ENCODE assay signal across 9 cellular contexts in the genomic region with DNA sequence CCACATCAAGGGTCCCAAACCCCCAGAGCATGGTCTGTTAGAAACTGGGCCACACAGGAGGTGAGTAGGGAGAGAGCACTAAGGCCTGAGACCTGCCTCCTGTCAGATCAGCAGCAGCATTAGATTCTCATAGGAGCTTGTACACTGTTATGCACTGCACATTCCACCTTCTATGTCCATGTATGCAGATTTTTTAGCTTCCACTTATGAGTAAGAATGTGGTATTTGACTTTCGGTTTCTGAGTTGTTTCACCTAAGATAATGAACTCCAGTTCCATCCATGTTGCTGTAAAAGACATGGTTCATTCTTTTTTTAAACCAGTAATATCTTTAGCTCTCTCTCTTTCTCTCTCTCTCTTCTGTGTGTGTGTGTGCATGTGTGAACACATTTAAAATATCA. TPM values are rescaled to one million over a fixed set of nuclear protein-coding genes. Genes with fewer than 3 reads are reported as not detected.
DNase-seq lines count a peak whose midpoint lies in the region; ATAC-seq and TF ChIP-seq lines count a peak whose summit lies in the region.
"Had no signal": no experiment of that assay in that cellular context is flagged by ENCODE, and none has a peak within 500 bp of the region (broad histone marks: within the 10 kb centered on the region; RNA-seq: fewer than 3 reads in every experiment).

No MANE protein-coding gene starts in this region.

- H3K4me1 Mint-ChIP-seq in CD8-positive, alpha-beta memory T cell: peaks cover 14 to 25% (median 24%) of the 10 kb centered on the region in 3 donors
- peaks cover under 1% of the 10 kb centered on the region for H3K4me1 Mint-ChIP-seq in chondrocyte (ENCODE audit: low read depth)

- intact Hi-C loops in OCI-LY7 (cut with micrococcal nuclease; ENCODE audit: unreplicated experiment): no loop called here

- H3K27me3 Mint-ChIP-seq in CD8-positive, alpha-beta memory T cell: no peaks in the 10 kb centered on the region
- peaks cover 17% of the 10 kb centered on the region for H3K27me3 Mint-ChIP-seq in chondrocyte (ENCODE audit: low read depth)

- CTCF ChIA-PET in CD8-positive, alpha-beta memory T cell (lab: Charles Lee): interaction anchor here (0.7 kb wide), 1 partner anchor 379 kb away, joined by 3 read pairs; no protein-coding TSS in a partner anchor
- CTCF ChIA-PET in OCI-LY7 (lab: Charles Lee; ENCODE audit: unreplicated experiment): no interaction called here

- no peaks in the 10 kb centered on the region for H3K9me2 ChIP-seq in OCI-LY7 (ENCODE audit: insufficient read depth, low read length)

- no peak overlapping the region for H3K27ac ChIP-seq in CD8-positive, alpha-beta memory T cell (ENCODE audit: low read depth, low read length)
- H3K27ac ChIP-seq in OCI-LY7 (ENCODE audit: low read depth, low read length, poor library complexity, severe bottlenecking): no peak overlapping the region

- H4K20me1 ChIP-seq in OCI-LY7 (ENCODE audit: insufficient read depth, low read length): no peaks in the 10 kb centered on the region

- H3K27me3 ChIP-seq in CD8-positive, alpha-beta memory T cell (ENCODE audit: insufficient read depth, low read length, poor library complexity, severe bottlenecking): no peaks in the 10 kb centered on the region

- no peaks in the 10 kb centered on the region for H3K79me2 ChIP-seq in OCI-LY7 (ENCODE audit: insufficient read depth, low read depth, low read length)

- H3K9me3 Mint-ChIP-seq in CD8-positive, alpha-beta memory T cell: no peaks in the 10 kb centered on the region
- H3K9me3 Mint-ChIP-seq in chondrocyte (ENCODE audit: low read depth): no peaks in the 10 kb centered on the region

- POLR2A ChIA-PET in CD8-positive, alpha-beta memory T cell (lab: Charles Lee): no interaction called here
- POLR2A ChIA-PET in OCI-LY7 (lab: Charles Lee): no interaction called here

- no peak overlapping the region for H3K4me3 ChIP-seq in CD8-positive, alpha-beta memory T cell (ENCODE audit: low read length)
- H3K4me3 ChIP-seq in OCI-LY7 (ENCODE audit: low read depth, low read length, poor library complexity, severe bottlenecking): no peak overlapping the region

- H3K36me3 ChIP-seq in CD8-positive, alpha-beta memory T cell (ENCODE audit: insufficient read depth, low read length): no peaks in the 10 kb centered on the region
- H3K36me3 ChIP-seq in OCI-LY7 (ENCODE audit: insufficient read depth, low read length): no peaks in the 10 kb centered on the region

- H3K9me3 ChIP-seq in CD8-positive, alpha-beta memory T cell (ENCODE audit: low read length): no peaks in the 10 kb centered on the region
- no peaks in the 10 kb centered on the region for H3K9me3 ChIP-seq in OCI-LY7 (ENCODE audit: low read length)

- no peak overlapping the region for H3K4me2 ChIP-seq in OCI-LY7 (ENCODE audit: low read length)

- TF ChIP-seq CTCF in chondrocyte (IDR thresholded peaks at IDR 0.05) (no peak), OCI-LY7 (conservative IDR thresholded peaks at IDR 0.05; ENCODE audit: low read length) (no peak), GM10266 (IDR thresholded peaks at IDR 0.05; ENCODE audit: control insufficient read depth, insufficient read depth, low read depth, missing control alignments) (no peak)

- ATAC-seq in GM19351 (IDR thresholded peaks at IDR 0.05; ENCODE audit: unreplicated experiment): peak; percentile 93
- ATAC-seq in HG03135 (IDR thresholded peaks at IDR 0.05; ENCODE audit: unreplicated experiment): peak; percentile 89

- peak overlapping the region in 3 of 8 donors; percentile 21 to 55 (median 40) for H3K27ac Mint-ChIP-seq in CD8-positive, alpha-beta memory T cell
- H3K27ac Mint-ChIP-seq in chondrocyte (ENCODE audit: unreplicated experiment): no peak overlapping the region

- no TSS peak for BruUV-seq in OCI-LY7 (replicated peaks; lab: Mats Ljungman, UMichigan)

- H3K4me3 Mint-ChIP-seq in CD8-positive, alpha-beta memory T cell: peak overlapping the region in 5 of 7 donors; percentile 2 to 55 (median 33)
- no peak overlapping the region for H3K4me3 Mint-ChIP-seq in chondrocyte (ENCODE audit: unreplicated experiment)

- peaks cover 14% of the 10 kb centered on the region for H3K4me1 ChIP-seq in CD8-positive, alpha-beta memory T cell (ENCODE audit: insufficient read depth, low read length)
- H3K4me1 ChIP-seq in OCI-LY7 (ENCODE audit: insufficient read depth, low read length, poor library complexity, severe bottlenecking): no peaks in the 10 kb centered on the region

- no peak for DNase-seq in CD8-positive, alpha-beta memory T cell
- DNase-seq in astrocyte of the hippocampus (ENCODE audit: low read depth, low spot score) (peak; percentile 55), chondrocyte (ENCODE audit: low spot score) (no peak), OCI-LY7 (ENCODE audit: low spot score) (no peak), GM10266 (ENCODE audit: extremely low spot score) (no peak), NCI-H226 (no peak)
- DNase-seq: SHP77 had no signal

- peaks cover 0 to 3% (median 0%) of the 10 kb centered on the region in 3 donors for H3K36me3 Mint-ChIP-seq in CD8-positive, alpha-beta memory T cell
- H3K36me3 Mint-ChIP-seq in chondrocyte (ENCODE audit: low read depth): no peaks in the 10 kb centered on the region

- no peak overlapping the region for H2AFZ ChIP-seq in OCI-LY7 (ENCODE audit: low read length)

RNA-seq across cellular contexts. Expression of gene GBP6, which starts 0.7 kb away (rescaled TPM):
- under 1 TPM; 0.13 to 0.22 TPM for total RNA-seq in CD8-positive, alpha-beta memory T cell
- 0.63 TPM for polyA plus RNA-seq in CD8-positive, alpha-beta memory T cell
- total RNA-seq in chondrocyte (not detected in 3 replicates), OCI-LY7 (2022) (not detected in 2 replicates)
- total RNA-seq in OCI-LY7 (2014; rRNA removed; shearing (Covaris generic)): not detected in 2 replicates
